Comparison of ENCODE assay signal across 8 cellular contexts in the genomic region with DNA sequence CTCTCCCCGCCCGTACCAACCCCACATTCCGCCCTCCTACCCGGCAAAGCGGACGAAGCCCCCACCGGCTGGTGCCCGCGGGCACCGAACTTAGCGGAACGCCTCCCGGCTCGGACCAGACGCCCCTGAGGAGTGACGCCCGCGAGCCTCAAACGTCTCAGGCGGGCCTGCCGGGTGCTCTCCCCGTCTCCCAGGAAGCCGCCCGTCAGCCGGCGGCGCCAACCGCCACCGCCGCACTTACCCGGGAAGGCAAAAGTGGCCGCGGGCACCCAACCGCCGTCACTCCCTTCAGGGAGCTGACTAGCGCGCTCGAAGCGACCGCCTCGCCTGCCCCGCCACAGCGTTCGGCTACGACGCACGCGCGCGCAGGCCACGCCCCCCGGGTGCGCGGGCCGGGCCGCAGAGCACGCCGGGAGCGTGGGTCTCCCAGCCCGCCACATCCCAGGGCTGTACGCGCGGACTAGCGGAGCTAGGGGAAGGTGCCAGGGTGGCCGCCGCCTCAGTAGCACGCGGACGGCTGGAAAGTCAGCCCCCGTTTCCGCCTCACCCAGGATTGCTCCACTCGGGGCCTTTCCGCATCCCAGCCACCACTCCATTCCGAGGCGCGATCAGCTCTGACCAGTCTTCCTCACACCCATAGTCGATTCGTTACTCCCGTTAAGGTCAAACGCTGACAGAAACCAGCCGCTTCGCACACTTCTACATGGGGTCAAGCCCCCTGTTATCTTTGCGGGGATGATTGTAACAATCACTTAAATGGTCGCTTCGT. TPM values are rescaled to one million over a fixed set of nuclear protein-coding genes. Genes with fewer than 3 reads are reported as not detected.
DNase-seq lines count a peak whose midpoint lies in the region; ATAC-seq and TF ChIP-seq lines count a peak whose summit lies in the region.

TSS of gene TEX30 (minus strand) at position 346 of the 769 bp plus-strand sequence. CDS start 3,760 bp downstream, outside the sequence.

- H3K36me3 Mint-ChIP-seq in activated naive CD8-positive, alpha-beta T cell treated with anti-CD3 and anti-CD28 coated beads, Interleukin-2, amount 50 U/mL, for 24 hours (ENCODE audit: low read depth), result peaks cover 9% of the 10 kb centered on the region

- H3K4me3 ChIP-seq in GM12865 (ENCODE audit: low read depth, low read length) (peak within 1 kb of the TSS; percentile 73), NB4 (ENCODE audit: low read depth, low read length) (peak within 1 kb of the TSS; percentile 85), transverse colon (peak within 1 kb of the TSS; percentile 72 to 90 (median 82))

- no peaks in the 10 kb centered on the region for H3K27me3 ChIP-seq in transverse colon

- peak within 1 kb of the TSS; percentile 89 for H3K4me3 Mint-ChIP-seq in activated naive CD8-positive, alpha-beta T cell treated with anti-CD3 and anti-CD28 coated beads, Interleukin-2, amount 50 U/mL, for 24 hours

- peaks cover 52% of the 10 kb centered on the region for H3K4me1 Mint-ChIP-seq in activated naive CD8-positive, alpha-beta T cell treated with anti-CD3 and anti-CD28 coated beads, Interleukin-2, amount 50 U/mL, for 24 hours

- ATAC-seq in HG02588 (IDR thresholded peaks at IDR 0.05; ENCODE audit: unreplicated experiment) (peak; percentile 95), Right ventricle myocardium superior (ENCODE audit: poor library complexity) (peak; percentile 100)
- ATAC-seq in activated naive CD8-positive, alpha-beta T cell treated with anti-CD3 and anti-CD28 coated beads, Interleukin-2, amount 50 U/mL, for 24 hours, result peak; percentile 95

- no peaks in the 10 kb centered on the region for H3K27me3 Mint-ChIP-seq in activated naive CD8-positive, alpha-beta T cell treated with anti-CD3 and anti-CD28 coated beads, Interleukin-2, amount 50 U/mL, for 24 hours

- H3K9me3 ChIP-seq in transverse colon, result no peaks in the 10 kb centered on the region

- peak within 1 kb of the TSS; percentile 98 for H3K27ac Mint-ChIP-seq in activated naive CD8-positive, alpha-beta T cell treated with anti-CD3 and anti-CD28 coated beads, Interleukin-2, amount 50 U/mL, for 24 hours

- H3K4me1 ChIP-seq in transverse colon, result peaks cover 0 to 13% (median 11%) of the 10 kb centered on the region in 4 donors

- peak within 1 kb of the TSS; percentile 81 to 92 (median 90) for H3K27ac ChIP-seq in transverse colon

- H3K9me3 Mint-ChIP-seq in activated naive CD8-positive, alpha-beta T cell treated with anti-CD3 and anti-CD28 coated beads, Interleukin-2, amount 50 U/mL, for 24 hours, result no peaks in the 10 kb centered on the region

- intact Hi-C loops in Right ventricle myocardium superior (cut with DNase I) (loop anchor here (10.0 kb wide), 1 partner anchor 71 kb away; the partner anchor contains the start of gene ERCC5), transverse colon (cut with DNase I; ENCODE audit: low total_unique reads) (loop anchor here (2.0 to 10.0 kb wide), 2 partner anchors 25 to 179 kb away; partner anchors contain the start of genes BIVM, POGLUT2 and TPP2)

- WGBS in transverse colon (ENCODE audit: low coverage in 1 of 2), 2 donors, result 7% methylated on average over 28 of the region's 85 CpGs; no CpG with 5 or more reads in 1 of the 2 donors

- DNase-seq in GM12865 (ENCODE audit: low read depth) (peak; percentile 93), NB4 (ENCODE audit: low read depth) (peak; percentile 93), SW480 (ENCODE audit: low spot score) (peak; percentile 85), Right ventricle myocardium superior (peak; percentile 91), pons (ENCODE audit: low spot score) (peak; percentile 73), transverse colon (peak; percentile 86)
- peak; percentile 88 for DNase-seq in activated naive CD8-positive, alpha-beta T cell treated with anti-CD3 and anti-CD28 coated beads, Interleukin-2, amount 50 U/mL, for 24 hours

- TF ChIP-seq CTCF in GM12865 (IDR thresholded peaks at IDR 0.05; ENCODE audit: insufficient read depth, low read depth, low read length, missing control alignments) (no peak), NB4 (IDR thresholded peaks at IDR 0.05; ENCODE audit: low read depth, low read length) (no peak), transverse colon (IDR thresholded peaks at IDR 0.05) (peak in 1 of 5 experiments; percentile 28)

- no peak for TF ChIP-seq EP300 in transverse colon (IDR thresholded peaks at IDR 0.05; ENCODE audit: low read depth)

- no peaks in the 10 kb centered on the region for H3K36me3 ChIP-seq in transverse colon

- in situ Hi-C loops in transverse colon (cut with MboI; ENCODE audit: low pct_ligation_motif_present in 1 of 4, low pct_unique_long_range_greater_than_20kb in 1 of 4, low sequenced_read_pairs in 3 of 4), result no loop called here

- TF ChIP-seq POLR2A in NB4 (IDR thresholded peaks at IDR 0.05; ENCODE audit: extremely low read depth, insufficient read length), result peak; percentile 100
- TF ChIP-seq POLR2A in transverse colon (IDR thresholded peaks at IDR 0.05), result peak; percentile 76

RNA-seq across cellular contexts. Expression of gene TEX30, which starts in this region (rescaled TPM):
- total RNA-seq in Right ventricle myocardium superior (7.8 TPM), transverse colon (1 to 10 TPM in 3 of 4 donors, not detected in 1; 5.4 to 6.0 (median 6.0) TPM)

Comparison
In these comparisons a context has a peak if more than half of its experiments do, and no peak if none do; other contexts are left out.
1. Peak in every context shown above with its lines: DNase-seq, ATAC-seq, H3K4me3 ChIP-seq and H3K27ac ChIP-seq.